ENCODE assay signal across 17 cellular contexts in genomic region chr9:135028956-135029355, GRCh38. TPM values are rescaled to one million over a fixed set of nuclear protein-coding genes. Genes with fewer than 3 reads are reported as not detected.
DNase-seq lines count a peak whose midpoint lies in the region; ATAC-seq and FAIRE-seq lines count a peak whose summit lies in the region.
"Had no signal": no experiment of that assay in that cellular context is flagged by ENCODE, and none has a peak within 500 bp of the region (broad histone marks: within the 10 kb centered on the region; RNA-seq: fewer than 3 reads in every experiment).

No MANE protein-coding gene starts in this region.

- peaks cover 0 to 4% of the 10 kb centered on the region in 2 donors for H3K4me1 ChIP-seq in neuronal stem cell (ENCODE audit: control insufficient read depth in 2 of 2, insufficient read depth in 1 of 2, low read depth in 1 of 2, low read length in 2 of 2)
- H3K4me1 ChIP-seq: Caco-2 had no signal

- H3K4me2 ChIP-seq in neuronal stem cell (ENCODE audit: insufficient read depth, low read length, poor library complexity, severe bottlenecking) = no peak overlapping the region

- H3K9me3 ChIP-seq in neuronal stem cell (replicated peaks in 1 of 2; ENCODE audit: control insufficient read depth in 2 of 2, insufficient read depth in 1 of 2, low read depth in 1 of 2, low read length in 2 of 2) = no peaks in the 10 kb centered on the region

- H2BK120ac ChIP-seq in neuronal stem cell (ENCODE audit: low read depth, low read length) = no peak overlapping the region

- peaks cover 0 to 16% (median 0%) of the 10 kb centered on the region in 3 experiments for H3K27me3 ChIP-seq in neuronal stem cell (ENCODE audit: control insufficient read depth in 3 of 3, insufficient read depth in 3 of 3, low read depth in 1 of 3, low read length in 3 of 3)

- WGBS in neuronal stem cell (ENCODE audit: extremely low coverage in 2 of 2, insufficient read length in 2 of 2, insufficient replicate concordance in 1 of 2), 2 donors = no CpG with 5 or more reads among the region's 8 CpGs

- no peak for ATAC-seq in Right ventricle myocardium inferior
- no peak for ATAC-seq in left cardiac atrium

- peak; percentile 1 for DNase-seq in Right ventricle myocardium inferior (ENCODE audit: missing footprints)
- no peak for DNase-seq in left cardiac atrium
- peak; percentile 46 for DNase-seq in RPMI8226
- no peak for DNase-seq in neuronal stem cell (ENCODE audit: low spot score)
- no peak for DNase-seq in dedifferentiated amniotic fluid mesenchymal stem cell (ENCODE audit: extremely low spot score)
- DNase-seq in CD1c-positive myeloid dendritic cell (ENCODE audit: extremely low spot score) = no peak
- no peak for DNase-seq in GM19239 (ENCODE audit: insufficient read length, low spot score)
- DNase-seq: 8988T; C1 segment of cervical spinal cord; Caco-2; CD4-positive, alpha-beta T cell; DMS153; DMS79; GF-D8; GOT3; H7 had no signal

- no peak overlapping the region for H3K27ac ChIP-seq in neuronal stem cell (replicated peaks; ENCODE audit: low read length)

- no peak overlapping the region for H3K4me3 ChIP-seq in neuronal stem cell (ENCODE audit: low read length in 2 of 2)

- H4K91ac ChIP-seq in neuronal stem cell (ENCODE audit: low read depth, low read length, poor library complexity) = no peak overlapping the region

- H3K4ac ChIP-seq in neuronal stem cell (ENCODE audit: low read length) = no peak overlapping the region

- no peaks in the 10 kb centered on the region for H3K36me3 ChIP-seq in neuronal stem cell (replicated peaks in 1 of 2; ENCODE audit: control insufficient read depth in 2 of 2, insufficient read depth in 2 of 2, low read length in 2 of 2)

- H2AK5ac ChIP-seq in neuronal stem cell (ENCODE audit: low read depth, low read length) = peak overlapping the region; percentile 8

- no peak overlapping the region for H4K8ac ChIP-seq in neuronal stem cell (ENCODE audit: low read depth, low read length)

- intact Hi-C loops in Right ventricle myocardium inferior (cut with DNase I) = no loop called here
- intact Hi-C loops in left cardiac atrium (cut with DNase I) = no loop called here

- no peak overlapping the region for H3K9ac ChIP-seq in neuronal stem cell (ENCODE audit: low read depth, low read length, poor library complexity)

- FAIRE-seq in GM19239 (lab: Jason Lieb, UNC) = no peak

- no peak overlapping the region for H3K14ac ChIP-seq in neuronal stem cell (ENCODE audit: low read length)

- peak overlapping the region; percentile 44 for H3K23ac ChIP-seq in neuronal stem cell (ENCODE audit: low read depth, low read length, poor library complexity)

- no peak overlapping the region for H2BK12ac ChIP-seq in neuronal stem cell (ENCODE audit: low read length)

- peak overlapping the region; percentile 74 for H3K18ac ChIP-seq in neuronal stem cell (ENCODE audit: low read length)

- no peaks in the 10 kb centered on the region for H3K79me1 ChIP-seq in neuronal stem cell (ENCODE audit: low read depth, low read length)

- H2BK15ac ChIP-seq in neuronal stem cell (ENCODE audit: low read length) = no peak overlapping the region

- no peak overlapping the region for H2BK5ac ChIP-seq in neuronal stem cell (ENCODE audit: low read length)

- H2AFZ ChIP-seq in neuronal stem cell (ENCODE audit: low read length) = no peak overlapping the region

RNA-seq across cellular contexts. Expression of gene OLFM1, which starts 58.5 kb away (rescaled TPM):
- 17.9 TPM for total RNA-seq in Right ventricle myocardium inferior
- total RNA-seq in left cardiac atrium = 10 to 100 TPM; 13.9 to 25.5 TPM
- 5.8 TPM for polyA plus RNA-seq in neuronal stem cell (2013, experiment 1 of 2)
- 5.8 TPM for polyA plus RNA-seq in neuronal stem cell (2013, experiment 2 of 2)
- total RNA-seq: Caco-2; CD4-positive, alpha-beta T cell; HT-29 had no signal

Comparison
In these comparisons a context has a peak if more than half of its experiments do, and no peak if none do; other contexts are left out.
1. DNase-seq: peak in Right ventricle myocardium inferior (single experiment) and RPMI8226 (single experiment); none in left cardiac atrium (single experiment), neuronal stem cell (single experiment), dedifferentiated amniotic fluid mesenchymal stem cell (single experiment), CD1c-positive myeloid dendritic cell (single experiment) and GM19239 (single experiment).